Comparison of ENCODE assay signal across 1 cellular context in the genomic region with DNA sequence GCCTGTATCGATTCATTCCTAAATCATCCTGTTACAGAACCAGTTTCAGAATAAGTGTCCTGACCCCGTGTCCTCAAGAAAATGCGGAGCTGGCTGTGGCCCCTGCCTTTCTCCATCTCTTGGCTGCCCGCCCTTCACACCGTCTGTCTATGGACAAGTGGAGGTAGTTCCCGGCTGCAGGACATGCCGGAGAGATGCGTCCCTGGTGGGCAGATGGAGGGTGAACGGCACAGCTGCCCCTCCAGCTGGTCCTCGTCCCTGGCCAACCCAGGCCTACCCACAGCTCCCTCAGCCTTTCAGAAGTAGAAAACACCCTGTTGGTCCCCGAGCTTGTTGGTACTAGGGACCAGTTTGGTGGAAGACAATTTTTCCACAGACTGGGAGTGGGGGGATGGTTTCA.
TF ChIP-seq lines count a peak whose summit lies in the region.

No MANE protein-coding gene starts in this region.

TF ChIP-seq in H1, 55 proteins besides CTCF, POLR2A, EP300 and RAD21:
- TF ChIP-seq RNF2 (IDR thresholded peaks at IDR 0.05; ENCODE audit: borderline replicate concordance, low read depth, low read length, missing control alignments, poor library complexity, severe bottlenecking) (no peak), SP4 (IDR thresholded peaks at IDR 0.05; ENCODE audit: low read length) (no peak), CHD1 (IDR thresholded peaks at IDR 0.05; ENCODE audit: low read depth, low read length) (no peak), SP2 (IDR thresholded peaks at IDR 0.05; ENCODE audit: low read length) (no peak), EZH2 (IDR thresholded peaks at IDR 0.05; ENCODE audit: low read depth, low read length, severe bottlenecking) (no peak), YY1 (IDR thresholded peaks at IDR 0.05; ENCODE audit: low read depth, low read length) (no peak), SRF (IDR thresholded peaks at IDR 0.05; ENCODE audit: low read depth, low read length) (no peak), KDM5A (IDR thresholded peaks at IDR 0.05; ENCODE audit: low read length) (no peak), GTF2F1 (IDR thresholded peaks at IDR 0.05; ENCODE audit: borderline replicate concordance, low read depth, low read length) (no peak)
- TF ChIP-seq, protein P1, sequence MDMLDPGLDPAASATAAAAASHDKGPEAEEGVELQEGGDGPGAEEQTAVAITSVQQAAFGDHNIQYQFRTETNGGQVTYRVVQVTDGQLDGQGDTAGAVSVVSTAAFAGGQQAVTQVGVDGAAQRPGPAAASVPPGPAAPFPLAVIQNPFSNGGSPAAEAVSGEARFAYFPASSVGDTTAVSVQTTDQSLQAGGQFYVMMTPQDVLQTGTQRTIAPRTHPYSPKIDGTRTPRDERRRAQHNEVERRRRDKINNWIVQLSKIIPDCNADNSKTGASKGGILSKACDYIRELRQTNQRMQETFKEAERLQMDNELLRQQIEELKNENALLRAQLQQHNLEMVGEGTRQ (IDR thresholded peaks at IDR 0.05; ENCODE audit: low read length), result no peak
- TF ChIP-seq, protein P2, sequence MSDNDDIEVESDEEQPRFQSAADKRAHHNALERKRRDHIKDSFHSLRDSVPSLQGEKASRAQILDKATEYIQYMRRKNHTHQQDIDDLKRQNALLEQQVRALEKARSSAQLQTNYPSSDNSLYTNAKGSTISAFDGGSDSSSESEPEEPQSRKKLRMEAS (IDR thresholded peaks at IDR 0.05), result no peak
